25 cellular contexts compared by ENCODE assay signal in genomic region chr14:47103781-47104180, GRCh38.
A peak's percentile ranks its signal among the peaks of the same experiment; 100 is the strongest.
DNase-seq lines count a peak whose midpoint lies in the region; ATAC-seq, FAIRE-seq and TF ChIP-seq lines count a peak whose summit lies in the region.
"Had no signal": no experiment of that assay in that cellular context is flagged by ENCODE, and none has a peak within 500 bp of the region (broad histone marks: within the 10 kb centered on the region; RNA-seq: fewer than 3 reads in every experiment).

No MANE protein-coding gene starts in this region.

- H3K27me3 Mint-ChIP-seq in WTC11 (ENCODE audit: low read depth): peaks cover 2% of the 10 kb centered on the region; the same call in 1 of the 2 replicates
- H3K27me3 Mint-ChIP-seq: CD4-positive, alpha-beta memory T cell had no signal

- CTCF ChIA-PET in WTC11 (lab: Charles Lee): no interaction called here

- no peaks in the 10 kb centered on the region for H3K27me3 ChIP-seq in HUES48 (ENCODE audit: control insufficient read depth, insufficient read depth, low read length)
- no peaks in the 10 kb centered on the region for H3K27me3 ChIP-seq in iPS-15b (ENCODE audit: control insufficient read depth, insufficient read depth, low read length)
- H3K27me3 ChIP-seq: BLaER1 treated with 17β-estradiol and CSF1 and Interleukin-3, amounts not matched to agents 10 nM and 100 nM; MG63 had no signal

- TF ChIP-seq CTCF in WTC11 (IDR thresholded peaks at IDR 0.05) (no peak), D721Med (IDR thresholded peaks at IDR 0.05; ENCODE audit: insufficient read depth, missing control alignments) (no peak)

- H3K36me3 Mint-ChIP-seq in WTC11: peaks cover 34% of the 10 kb centered on the region
- H3K36me3 Mint-ChIP-seq: CD4-positive, alpha-beta memory T cell had no signal

- H3K4me3 Mint-ChIP-seq in WTC11: peak overlapping the region; percentile 75
- H3K4me3 Mint-ChIP-seq: CD4-positive, alpha-beta memory T cell had no signal

- DNase-seq in WTC11 (ENCODE audit: low spot score): no peak
- DNase-seq in NCI-H2171 treated with DMSO at 0.1 percent for 48 hours (lab: John Stamatoyannopoulos, UW): no peak
- DNase-seq in DMS153 (lab: John Stamatoyannopoulos, UW): no peak
- no peak for DNase-seq in D721Med (ENCODE audit: insufficient read length, low spot score)
- DNase-seq: AML-193; CD4-positive, alpha-beta memory T cell; COR-L47; DMS79; EL; GM23248; HCEC 1CT; KBM-7; MG63; NCI-H1105 treated with DMSO at 0.1 percent for 48 hours; NCI-H2029; NCI-H526 treated with DMSO at 0.1 percent for 48 hours; SHP77; T-helper 1 cell had no signal

- POLR2A ChIA-PET in WTC11 (lab: Charles Lee): no interaction called here

- no peak overlapping the region for H3K4me3 ChIP-seq in HUES48 (ENCODE audit: low read depth, low read length)
- peak overlapping the region; percentile 9 for H3K4me3 ChIP-seq in iPS-15b (ENCODE audit: low read depth, low read length)
- H3K4me3 ChIP-seq: A549; BLaER1 treated with 17β-estradiol and CSF1 and Interleukin-3, amounts not matched to agents 10 nM and 100 nM; GM23248; MG63 had no signal

- ATAC-seq in WTC11: peak; percentile 78
- ATAC-seq in GM18907 (IDR thresholded peaks at IDR 0.05; ENCODE audit: unreplicated experiment): no peak
- ATAC-seq: A549, Panc1 had no signal

- H3K27ac ChIP-seq in HUES48 (ENCODE audit: low read depth, low read length): peak overlapping the region; percentile 88
- H3K27ac ChIP-seq: A549; BLaER1 treated with 17β-estradiol and CSF1 and Interleukin-3, amounts not matched to agents 10 nM and 100 nM; GM23248; RWPE1 had no signal

- H3K9me3 ChIP-seq in HUES48 (ENCODE audit: control insufficient read depth, insufficient read depth, low read length): no peaks in the 10 kb centered on the region
- H3K9me3 ChIP-seq in iPS-15b (ENCODE audit: control insufficient read depth, insufficient read depth, low read length): no peaks in the 10 kb centered on the region
- H3K9me3 ChIP-seq: A549; BLaER1 treated with 17β-estradiol and CSF1 and Interleukin-3, amounts not matched to agents 10 nM and 100 nM; MG63 had no signal

- H3K4me1 ChIP-seq in HUES48 (ENCODE audit: control insufficient read depth, insufficient read depth, low read length): peaks cover 20% of the 10 kb centered on the region
- peaks cover 16% of the 10 kb centered on the region for H3K4me1 ChIP-seq in iPS-15b (ENCODE audit: control insufficient read depth, insufficient read depth, low read length)
- H3K4me1 ChIP-seq: A549; BLaER1 treated with 17β-estradiol and CSF1 and Interleukin-3, amounts not matched to agents 10 nM and 100 nM had no signal

- peak overlapping the region; percentile 90 for H3K27ac Mint-ChIP-seq in WTC11
- H3K27ac Mint-ChIP-seq: CD4-positive, alpha-beta memory T cell had no signal

- FAIRE-seq in D721Med (lab: Jason Lieb, UNC): no peak
- FAIRE-seq: A549 had no signal

- H3K9me3 Mint-ChIP-seq in WTC11: peaks cover 28% of the 10 kb centered on the region

- H3K4me1 Mint-ChIP-seq in WTC11: peaks cover 44% of the 10 kb centered on the region
- H3K4me1 Mint-ChIP-seq: CD4-positive, alpha-beta memory T cell had no signal

- no peak overlapping the region for H3K9ac ChIP-seq in HUES48 (ENCODE audit: low read depth, low read length)
- no peak overlapping the region for H3K9ac ChIP-seq in iPS-15b (ENCODE audit: low read depth, low read length)
- H3K9ac ChIP-seq: BLaER1 treated with 17β-estradiol and CSF1 and Interleukin-3, amounts not matched to agents 10 nM and 100 nM; GM23248 had no signal

- H3K36me3 ChIP-seq in HUES48 (ENCODE audit: control insufficient read depth, insufficient read depth, low read length) (no peaks in the 10 kb centered on the region), iPS-15b (ENCODE audit: control insufficient read depth, insufficient read depth, low read length) (no peaks in the 10 kb centered on the region)
- H3K36me3 ChIP-seq: BLaER1 treated with 17β-estradiol and CSF1 and Interleukin-3, amounts not matched to agents 10 nM and 100 nM; MG63 had no signal

TF ChIP-seq in WTC11, 78 proteins besides CTCF, POLR2A, EP300 and RAD21:
- TF ChIP-seq SP1 (CRISPR knock-in tag; conservative IDR thresholded peaks at IDR 0.05) (no peak), FOXK1 (CRISPR knock-in tag; IDR thresholded peaks at IDR 0.05) (no peak), E2F5 (CRISPR knock-in tag; IDR thresholded peaks at IDR 0.05) (no peak), ZNF671 (CRISPR knock-in tag; IDR thresholded peaks at IDR 0.05) (no peak), ZSCAN18 (CRISPR knock-in tag; IDR thresholded peaks at IDR 0.05) (no peak), FOXP1 (CRISPR knock-in tag; IDR thresholded peaks at IDR 0.05; ENCODE audit: borderline replicate concordance) (no peak), AFF4 (CRISPR knock-in tag; IDR thresholded peaks at IDR 0.05; ENCODE audit: borderline replicate concordance) (no peak), NFYB (CRISPR knock-in tag; conservative IDR thresholded peaks at IDR 0.05; ENCODE audit: low read depth) (no peak), TP53 (CRISPR knock-in tag; IDR thresholded peaks at IDR 0.05) (no peak), ATF3 (CRISPR knock-in tag; conservative IDR thresholded peaks at IDR 0.05) (no peak), ESRRA (CRISPR knock-in tag; IDR thresholded peaks at IDR 0.05; ENCODE audit: borderline replicate concordance) (no peak), ATF6 (CRISPR knock-in tag; IDR thresholded peaks at IDR 0.05) (no peak), SMAD4 (CRISPR knock-in tag; IDR thresholded peaks at IDR 0.05) (no peak), SMAD3 (CRISPR knock-in tag; IDR thresholded peaks at IDR 0.05; ENCODE audit: borderline replicate concordance) (no peak), ZNF317 (CRISPR knock-in tag; IDR thresholded peaks at IDR 0.05; ENCODE audit: borderline replicate concordance, low read depth) (no peak), CREM (CRISPR knock-in tag; IDR thresholded peaks at IDR 0.05) (no peak)
